1 cellular context compared by ENCODE assay signal in genomic region chr17:46950997-46951621, GRCh38.
TF ChIP-seq lines count a peak whose summit lies in the region.

No MANE protein-coding gene starts in this region.

TF ChIP-seq in SK-N-SH treated with all-trans-retinoic acid at 6 μM for 48 hours, 23 proteins besides CTCF, POLR2A, EP300 and RAD21 (continued from another document):
- TF ChIP-seq, protein P1, sequence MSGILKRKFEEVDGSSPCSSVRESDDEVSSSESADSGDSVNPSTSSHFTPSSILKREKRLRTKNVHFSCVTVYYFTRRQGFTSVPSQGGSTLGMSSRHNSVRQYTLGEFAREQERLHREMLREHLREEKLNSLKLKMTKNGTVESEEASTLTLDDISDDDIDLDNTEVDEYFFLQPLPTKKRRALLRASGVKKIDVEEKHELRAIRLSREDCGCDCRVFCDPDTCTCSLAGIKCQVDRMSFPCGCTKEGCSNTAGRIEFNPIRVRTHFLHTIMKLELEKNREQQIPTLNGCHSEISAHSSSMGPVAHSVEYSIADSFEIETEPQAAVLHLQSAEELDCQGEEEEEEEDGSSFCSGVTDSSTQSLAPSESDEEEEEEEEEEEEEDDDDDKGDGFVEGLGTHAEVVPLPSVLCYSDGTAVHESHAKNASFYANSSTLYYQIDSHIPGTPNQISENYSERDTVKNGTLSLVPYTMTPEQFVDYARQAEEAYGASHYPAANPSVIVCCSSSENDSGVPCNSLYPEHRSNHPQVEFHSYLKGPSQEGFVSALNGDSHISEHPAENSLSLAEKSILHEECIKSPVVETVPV (CRISPR knock-in tag; IDR thresholded peaks at IDR 0.05): no peak
- TF ChIP-seq GLIS3 (CRISPR knock-in tag; IDR thresholded peaks at IDR 0.05): no peak
